In genomic region chr10:65614956-65615565, GRCh38 we compare ENCODE assay signal across 28 cellular contexts.
"Had no signal": no experiment of that assay in that cellular context is flagged by ENCODE, and none has a peak within 500 bp of the region (broad histone marks: within the 10 kb centered on the region; RNA-seq: fewer than 3 reads in every experiment).

No MANE protein-coding gene starts in this region.

- DNase-seq: colonic mucosa; effector CD8-positive, alpha-beta T cell; endodermal cell; erythroblast; esophagus squamous epithelium; left ventricle myocardium superior; mesenchymal stem cell; mucosa of descending colon; naive B cell; stimulated activated CD4-positive, alpha-beta T cell treated with anti-CD3 and anti-CD28 coated beads, Interleukin-12 subunit alpha, Interleukin-12 subunit beta, amount 100 ng/mL, for 4 hours; stimulated activated CD4-positive, alpha-beta T cell treated with anti-CD3 and anti-CD28 coated beads, Interleukin-1b, Interleukin-23, amount 100 ng/mL, for 48 hours; stimulated activated CD4-positive, alpha-beta T cell treated with anti-CD3 and anti-CD28 coated beads, Interleukin-4, amount 100 ng/mL, for 1 hour; stimulated activated CD8-positive, alpha-beta memory T cell treated with anti-CD3 and anti-CD28 coated beads, Interleukin-4, amount 100 ng/mL, for 48 hours; stimulated activated naive CD4-positive, alpha-beta T cell; stimulated activated naive CD8-positive, alpha-beta T cell treated with anti-CD3 and anti-CD28 coated beads, Interleukin-15, amount 100 ng/mL, for 72 hours; transverse colon; upper lobe of right lung; uterus had no signal

- H3K4me2 ChIP-seq: smooth muscle cell had no signal

- H3K9ac ChIP-seq: parathyroid adenoma had no signal

- H3K27me3 ChIP-seq: colonic mucosa, esophagus squamous epithelium, neutrophil, suprapubic skin, transverse colon, upper lobe of right lung, uterus had no signal

- H3K79me2 ChIP-seq: parathyroid adenoma had no signal

- H3K4me1 ChIP-seq: colonic mucosa, esophagus squamous epithelium, parathyroid adenoma, suprapubic skin, transverse colon, upper lobe of right lung, uterus had no signal

- FAIRE-seq: endothelial cell of umbilical vein, frontal cortex, keratinocyte had no signal

- ATAC-seq: left ventricle myocardium superior; mucosa of descending colon; natural killer cell treated with Interleukin-12 subunit alpha and Interleukin-12 subunit beta and Interleukin-15 and Interleukin-18, amount 100 ng/mL, for 72 hours; sciatic nerve; stimulated activated naive CD8-positive, alpha-beta T cell treated with anti-CD3 and anti-CD28 coated beads, Interleukin-15, amount 100 ng/mL, for 72 hours; upper lobe of right lung had no signal

- H3K36me3 ChIP-seq: colonic mucosa, esophagus squamous epithelium, neutrophil, suprapubic skin, transverse colon, upper lobe of right lung, uterus had no signal

- H2AFZ ChIP-seq: parathyroid adenoma had no signal

- H3K9me3 ChIP-seq: colonic mucosa, neutrophil, suprapubic skin, upper lobe of right lung, uterus had no signal

- H3K27ac ChIP-seq: colonic mucosa, esophagus squamous epithelium, neutrophil, parathyroid adenoma, suprapubic skin, transverse colon, upper lobe of right lung, uterus had no signal

- H3K4me3 ChIP-seq: colonic mucosa, esophagus squamous epithelium, lung, mucosa of descending colon, smooth muscle cell, suprapubic skin, transverse colon, upper lobe of right lung, uterus had no signal
